ENCODE assay signal across 21 cellular contexts in the genomic region with DNA sequence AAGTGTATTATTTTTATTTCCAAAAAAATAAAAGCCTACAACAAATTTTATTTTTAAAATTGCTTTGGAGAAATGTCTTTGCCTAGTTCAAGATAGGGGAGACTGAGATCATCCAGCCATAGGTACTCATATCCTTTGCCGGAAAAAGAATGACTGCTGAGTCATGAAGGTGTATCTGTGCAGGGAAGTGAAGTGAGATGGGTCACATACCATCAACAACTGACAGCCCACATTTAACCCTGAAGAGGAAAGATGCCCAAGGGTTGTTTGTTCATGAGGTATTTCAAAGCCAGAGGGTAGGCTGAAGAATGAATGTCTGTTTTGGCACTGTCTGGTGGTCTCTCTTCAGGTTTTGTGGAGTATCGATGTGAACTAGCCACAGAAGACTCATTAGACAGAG.
"Had no signal": no experiment of that assay in that cellular context is flagged by ENCODE, and none has a peak within 500 bp of the region (broad histone marks: within the 10 kb centered on the region; RNA-seq: fewer than 3 reads in every experiment).

No MANE protein-coding gene starts in this region.

- FAIRE-seq: astrocyte had no signal

- H3K36me3 ChIP-seq: adrenal gland, left ventricle myocardium inferior, ovary, suprapubic skin, transverse colon, vagina had no signal

- H3K4me3 ChIP-seq: adrenal gland, left ventricle myocardium inferior, ovary, smooth muscle cell, suprapubic skin, transverse colon, vagina had no signal

- ATAC-seq: activated naive CD4-positive, alpha-beta T cell treated with anti-CD3 and anti-CD28 coated beads, Interleukin-2, amount 50 U/mL, for 72 hours; activated T-cell treated with anti-CD3 and anti-CD28 coated beads, Interleukin-2, amount 50 U/mL, for 72 hours; naive thymus-derived CD4-positive, alpha-beta T cell; sciatic nerve; stimulated activated naive CD8-positive, alpha-beta T cell treated with anti-CD3 and anti-CD28 coated beads, Interleukin-15, amount 100 ng/mL, for 72 hours had no signal

- DNase-seq: activated B cell treated with CpG ODN at 0.5 μM for 24 hours; activated CD4-positive, alpha-beta T cell treated with anti-CD3 and anti-CD28 coated beads, Interleukin-2, amount 10 ng/mL, durations not matched to agents 7 days and 5 days; activated CD8-positive, alpha-beta memory T cell treated with anti-CD3 and anti-CD28 coated beads for 24 hours; activated CD8-positive, alpha-beta memory T cell treated with anti-CD3 and anti-CD28 coated beads, Interleukin-2, amount 50 U/mL, for 48 hours; activated gamma-delta T cell; activated T-cell treated with anti-CD3 and anti-CD28 coated beads, Interleukin-2, amount 50 U/mL, for 72 hours; adrenal gland; foreskin melanocyte; hypothalamus; left ventricle myocardium inferior; naive thymus-derived CD4-positive, alpha-beta T cell; ovary; stimulated activated CD4-positive, alpha-beta T cell treated with anti-CD3 and anti-CD28 coated beads, Interleukin-4, amount 100 ng/mL, for 1 hour; stimulated activated naive CD8-positive, alpha-beta T cell treated with anti-CD3 and anti-CD28 coated beads, Interleukin-15, amount 100 ng/mL, for 72 hours; transverse colon had no signal

- H3K27me3 ChIP-seq: adrenal gland, ovary, suprapubic skin, vagina had no signal
